ENCODE assay signal across 7 cellular contexts in the genomic region with DNA sequence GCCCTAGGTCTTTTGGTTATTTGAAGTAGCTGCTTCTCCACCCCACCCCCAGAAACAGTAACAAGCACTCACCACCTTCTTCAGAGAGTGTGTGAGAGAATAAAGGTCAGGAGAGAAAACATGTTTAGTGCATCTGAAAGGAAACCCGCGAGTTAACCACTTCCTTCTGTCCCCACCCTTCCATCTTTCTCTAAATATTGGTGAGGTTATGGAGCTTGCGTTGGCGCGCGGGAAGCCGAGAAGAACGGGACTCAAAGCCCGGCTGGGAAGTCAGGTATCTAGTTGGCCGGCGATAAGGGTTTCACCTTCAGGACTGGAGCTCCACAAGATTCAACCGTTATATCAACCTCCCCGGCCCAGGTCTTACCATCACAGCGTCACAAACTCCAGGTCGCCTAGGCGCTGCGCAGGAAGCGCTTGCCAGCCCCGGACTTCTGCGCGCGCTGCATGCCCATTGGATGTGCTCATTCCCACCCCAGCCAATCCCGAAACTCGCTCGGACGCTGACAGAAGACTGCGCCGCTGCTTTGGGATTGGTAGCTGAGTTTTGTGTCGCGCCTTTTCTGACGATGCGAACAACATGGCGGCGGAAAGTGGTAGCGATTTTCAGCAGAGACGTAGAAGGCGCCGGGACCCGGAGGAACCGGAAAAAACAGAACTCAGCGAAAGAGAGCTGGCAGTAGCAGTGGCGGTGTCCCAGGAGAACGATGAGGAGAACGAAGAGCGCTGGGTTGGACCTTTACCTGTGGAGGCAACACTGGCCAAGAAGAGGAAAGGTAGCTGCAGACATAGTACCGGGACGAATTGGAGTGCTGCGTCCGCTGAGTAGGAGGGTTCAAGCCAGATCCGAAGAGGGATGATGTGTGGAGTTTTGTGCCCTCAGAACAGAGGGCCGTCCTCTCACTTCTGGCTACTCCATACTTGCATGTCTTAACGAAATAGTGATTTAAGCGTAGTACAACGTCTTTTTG.
DNase-seq lines count a peak whose midpoint lies in the region; ATAC-seq and TF ChIP-seq lines count a peak whose summit lies in the region.

A gene with protein sequence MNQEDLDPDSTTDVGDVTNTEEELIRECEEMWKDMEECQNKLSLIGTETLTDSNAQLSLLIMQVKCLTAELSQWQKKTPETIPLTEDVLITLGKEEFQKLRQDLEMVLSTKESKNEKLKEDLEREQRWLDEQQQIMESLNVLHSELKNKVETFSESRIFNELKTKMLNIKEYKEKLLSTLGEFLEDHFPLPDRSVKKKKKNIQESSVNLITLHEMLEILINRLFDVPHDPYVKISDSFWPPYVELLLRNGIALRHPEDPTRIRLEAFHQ (minus strand): TSS at position 438 of the 971 bp plus-strand sequence. CDS start 8,261 bp downstream, outside the sequence.
Gene PPWD1 (plus strand): TSS at position 566 of the 971 bp plus-strand sequence. CDS start 15 bp downstream, at position 581.

- H3K9ac ChIP-seq in rectal smooth muscle tissue (ENCODE audit: low read length): peak within 1 kb of the TSS; percentile 91

- peak; percentile 82 for TF ChIP-seq POLR2A in GM18505 (IDR thresholded peaks at IDR 0.05; ENCODE audit: borderline replicate concordance, extremely low read depth, insufficient read depth, insufficient read length)

- DNase-seq in NCI-H2029 (lab: John Stamatoyannopoulos, UW): peak; percentile 95
- DNase-seq in T-helper 22 cell (ENCODE audit: low read depth): peak; percentile 91
- peak; percentile 91 for DNase-seq in astrocyte of the cerebellum (ENCODE audit: low read depth)
- DNase-seq in hepatic stellate cell (ENCODE audit: low spot score): peak; percentile 96

- H3K4me3 ChIP-seq in astrocyte of the cerebellum (ENCODE audit: low read depth, low read length): peak within 1 kb of the TSS; percentile 95
- H3K4me3 ChIP-seq in rectal smooth muscle tissue (ENCODE audit: low read length): peak within 1 kb of the TSS; percentile 100

- in situ Hi-C loops in astrocyte of the cerebellum (cut with HindIII; ENCODE audit: low sequenced_read_pairs): no loop called here

- peaks cover 2% of the 10 kb centered on the region for H3K4me1 ChIP-seq in rectal smooth muscle tissue (ENCODE audit: control insufficient read depth, insufficient read depth, low read length)

- H3K36me3 ChIP-seq in rectal smooth muscle tissue (ENCODE audit: control insufficient read depth, insufficient read depth, low read length): peaks cover 3% of the 10 kb centered on the region

- no peak for TF ChIP-seq CTCF in astrocyte of the cerebellum (IDR thresholded peaks at IDR 0.05; ENCODE audit: low read depth, low read length, missing control alignments)

- peak; percentile 98 for ATAC-seq in GM18505 (IDR thresholded peaks at IDR 0.05; ENCODE audit: unreplicated experiment)
- peak; percentile 98 for ATAC-seq in HG02973 (IDR thresholded peaks at IDR 0.05; ENCODE audit: unreplicated experiment)

- H3K27ac ChIP-seq in rectal smooth muscle tissue (ENCODE audit: low read depth, low read length): peak within 1 kb of the TSS; percentile 89

- H3K27me3 ChIP-seq in rectal smooth muscle tissue (ENCODE audit: control insufficient read depth, insufficient read depth, low read length): no peaks in the 10 kb centered on the region

Comparison
In these comparisons a context has a peak if more than half of its experiments do, and no peak if none do; other contexts are left out.
1. Peak in every context shown above with its lines: DNase-seq, ATAC-seq, H3K4me3 ChIP-seq and H3K27ac ChIP-seq.